30 cellular contexts compared by ENCODE assay signal in the genomic region with DNA sequence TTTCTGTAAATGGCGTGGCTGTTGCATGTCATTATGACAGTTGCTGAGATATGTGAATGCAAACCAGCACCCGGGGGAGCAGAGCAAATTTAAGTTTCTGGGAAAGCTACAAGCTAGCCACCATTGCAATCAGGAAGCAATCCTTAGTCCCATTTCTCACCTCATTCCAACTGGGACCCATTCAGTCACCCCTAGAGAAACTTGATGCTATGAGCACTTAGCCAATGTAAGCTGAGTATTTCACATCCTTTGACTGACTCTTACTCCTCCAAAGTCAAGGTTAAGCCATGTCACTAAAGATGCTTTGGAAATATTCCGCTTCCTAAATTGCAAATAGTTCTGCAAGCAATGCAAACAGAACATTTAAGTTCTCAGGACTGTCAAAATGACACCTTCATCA.
DNase-seq lines count a peak whose midpoint lies in the region; ATAC-seq, FAIRE-seq and TF ChIP-seq lines count a peak whose summit lies in the region.
"Had no signal": no experiment of that assay in that cellular context is flagged by ENCODE, and none has a peak within 500 bp of the region (broad histone marks: within the 10 kb centered on the region; RNA-seq: fewer than 3 reads in every experiment).

No MANE protein-coding gene starts in this region.

- 72% methylated on average over 3 of the region's 3 CpGs for WGBS in HepG2 (ENCODE audit: low lambda C conversion rate)
- WGBS in right lobe of liver (ENCODE audit: insufficient coverage, low coverage, low lambda C conversion rate, missing lambda C conversion rate): 0% methylated on average over 1 of the region's 3 CpGs
- WGBS in mesenchymal stem cell: 62% methylated on average over 1 of the region's 3 CpGs

- no peak for ATAC-seq in HepG2
- ATAC-seq in right lobe of liver: no peak
- ATAC-seq: A549; CD8-positive, alpha-beta T cell had no signal

- in situ Hi-C loops in HepG2 (cut with HindIII; ENCODE audit: extremely low pct_ligation_motif_present, low pct_unique_long_range_greater_than_20kb): no loop called here

- H3K4me3 ChIP-seq in HepG2 (replicated peaks in 1 of 3; ENCODE audit: insufficient read depth in 1 of 3, low read depth in 2 of 3, low read length in 3 of 3) (no peak overlapping the region), right lobe of liver (no peak overlapping the region), mesenchymal stem cell (ENCODE audit: insufficient read depth in 1 of 2, low read depth in 1 of 2, low read length in 2 of 2) (no peak overlapping the region)
- H3K4me3 ChIP-seq: A549; BLaER1; BLaER1 treated with 17β-estradiol and CSF1 and Interleukin-3, amounts not matched to agents 10 nM and 100 nM had no signal

- H3K14ac ChIP-seq in mesenchymal stem cell (ENCODE audit: low read length in 2 of 2): no peak overlapping the region

- H3K23ac ChIP-seq in mesenchymal stem cell (ENCODE audit: low read length in 2 of 2): no peak overlapping the region

- no peak overlapping the region for H2AK5ac ChIP-seq in mesenchymal stem cell (ENCODE audit: low read length, severe bottlenecking)

- H2BK12ac ChIP-seq in mesenchymal stem cell (ENCODE audit: low read length in 2 of 2): no peak overlapping the region

- H2BK120ac ChIP-seq in mesenchymal stem cell (ENCODE audit: low read depth, low read length): no peak overlapping the region

- TF ChIP-seq POLR2A in HepG2 (IDR thresholded peaks at IDR 0.05; ENCODE audit: insufficient read depth in 1 of 2, low read depth in 2 of 2, low read length in 2 of 2): no peak
- no peak for TF ChIP-seq POLR2A in right lobe of liver (IDR thresholded peaks at IDR 0.05)

- TF ChIP-seq CTCF in HepG2 (CRISPR knock-in tag; IDR thresholded peaks at IDR 0.05) (no peak), right lobe of liver (IDR thresholded peaks at IDR 0.05) (no peak)

- H2BK5ac ChIP-seq in mesenchymal stem cell (ENCODE audit: low read depth, low read length, poor library complexity, severe bottlenecking): no peak overlapping the region

- no peak overlapping the region for H4K91ac ChIP-seq in mesenchymal stem cell (ENCODE audit: low read length)

- H3K4ac ChIP-seq in mesenchymal stem cell (ENCODE audit: low read depth in 1 of 2, low read length in 2 of 2): no peak overlapping the region

- H3K4me2 ChIP-seq in HepG2 (ENCODE audit: low read depth, low read length) (no peak overlapping the region), mesenchymal stem cell (ENCODE audit: low read length, poor library complexity, severe bottlenecking) (no peak overlapping the region)
- H3K4me2 ChIP-seq: A549; BLaER1; BLaER1 treated with 17β-estradiol and CSF1 and Interleukin-3, amounts not matched to agents 10 nM and 100 nM had no signal

- H3K79me1 ChIP-seq in mesenchymal stem cell (replicated peaks; ENCODE audit: low read length, poor library complexity, severe bottlenecking): no peaks in the 10 kb centered on the region

- TF ChIP-seq RAD21 in HepG2 (CRISPR knock-in tag; IDR thresholded peaks at IDR 0.05): no peak

- DNase-seq in HepG2 (ENCODE audit: low spot score) (no peak), right lobe of liver (no peak), left kidney (ENCODE audit: low read depth, low spot score) (peak; percentile 52), mesenchymal stem cell (no peak)
- DNase-seq: 8988T; ACHN; AML-193; BE2C; C1 segment of cervical spinal cord; Caco-2; Calu3; CD4-positive, alpha-beta memory T cell; CD4-positive, alpha-beta T cell; CD4-positive, CD25-positive, alpha-beta regulatory T cell; CD8-positive, alpha-beta memory T cell; CD8-positive, alpha-beta T cell; COR-L47; DMS 273 treated with DMSO at 0.1 percent for 48 hours; DMS153; DMS79; DMS79 treated with DMSO at 0.1 percent for 48 hours; DND-41; EL had no signal

- no peak for TF ChIP-seq EP300 in HepG2 (IDR thresholded peaks at IDR 0.05; ENCODE audit: low read depth in 2 of 2, low read length in 2 of 2)
- TF ChIP-seq EP300 in HepG2 (CRISPR knock-in tag; IDR thresholded peaks at IDR 0.05; ENCODE audit: borderline replicate concordance): no peak

- H3K27ac ChIP-seq in HepG2 (ENCODE audit: extremely low read length, insufficient read depth, low read length): peak overlapping the region; percentile 9
- no peak overlapping the region for H3K27ac ChIP-seq in right lobe of liver
- H3K27ac ChIP-seq in mesenchymal stem cell (ENCODE audit: low read length, poor library complexity, severe bottlenecking): no peak overlapping the region
- H3K27ac ChIP-seq: 22Rv1; A549; BLaER1; BLaER1 treated with 17β-estradiol and CSF1 and Interleukin-3, amounts not matched to agents 10 nM and 100 nM; C4-2B had no signal

- H3K18ac ChIP-seq in mesenchymal stem cell (ENCODE audit: low read depth in 1 of 2, low read length in 2 of 2): no peak overlapping the region

- FAIRE-seq in HepG2 (lab: Jason Lieb, UNC): no peak
- FAIRE-seq: A204.1, A549, D721Med had no signal

- intact Hi-C loops in HepG2 (cut with micrococcal nuclease; ENCODE audit: unreplicated experiment): no loop called here
- intact Hi-C loops in right lobe of liver (cut with DNase I): no loop called here

- no peaks in the 10 kb centered on the region for H4K20me1 ChIP-seq in HepG2 (ENCODE audit: insufficient read depth, low read length)
- H4K20me1 ChIP-seq: BLaER1; BLaER1 treated with 17β-estradiol and CSF1 and Interleukin-3, amounts not matched to agents 10 nM and 100 nM had no signal

- no peak overlapping the region for H4K8ac ChIP-seq in mesenchymal stem cell (ENCODE audit: low read length)

- CTCF ChIA-PET in HepG2 (lab: Yijun Ruan, JAX; ENCODE audit: low intra/inter-chr PET ratio, low total read pairs): no interaction called here

- H3K9ac ChIP-seq in HepG2 (ENCODE audit: insufficient read depth, low read depth, low read length): no peak overlapping the region
- H3K9ac ChIP-seq in mesenchymal stem cell (ENCODE audit: low read length): no peak overlapping the region
- H3K9ac ChIP-seq: BLaER1; BLaER1 treated with 17β-estradiol and CSF1 and Interleukin-3, amounts not matched to agents 10 nM and 100 nM had no signal

- H2AFZ ChIP-seq in HepG2 (ENCODE audit: low read length) (no peak overlapping the region), mesenchymal stem cell (ENCODE audit: low read depth, low read length) (no peak overlapping the region)

- H3K36me3 ChIP-seq in HepG2 (replicated peaks in 1 of 2; ENCODE audit: control insufficient read depth in 1 of 2, insufficient read depth in 2 of 2, low read length in 2 of 2): no peaks in the 10 kb centered on the region
- H3K36me3 ChIP-seq in right lobe of liver: no peaks in the 10 kb centered on the region
- H3K36me3 ChIP-seq in mesenchymal stem cell (ENCODE audit: control insufficient read depth in 1 of 2, insufficient read depth in 2 of 2, low read depth in 1 of 2, low read length in 2 of 2): no peaks in the 10 kb centered on the region
- H3K36me3 ChIP-seq: BE2C; BLaER1; BLaER1 treated with 17β-estradiol and CSF1 and Interleukin-3, amounts not matched to agents 10 nM and 100 nM had no signal

- BruUV-seq in HepG2 (replicated peaks; lab: Mats Ljungman, UMichigan): no TSS peak

- H2BK15ac ChIP-seq in mesenchymal stem cell (ENCODE audit: low read depth, poor library complexity, severe bottlenecking): no peak overlapping the region

- no peaks in the 10 kb centered on the region for H3K79me2 ChIP-seq in HepG2 (ENCODE audit: insufficient read depth, low read length)

- POLR2A ChIA-PET in HepG2 (lab: Yijun Ruan, JAX): interaction anchor here (2.2 kb wide), 1 partner anchor 164 kb away, joined by 15 read pairs; a partner anchor contains a TSS

- H3K9me3 ChIP-seq in HepG2 (ENCODE audit: low read length): no peaks in the 10 kb centered on the region
- H3K9me3 ChIP-seq in right lobe of liver: no peaks in the 10 kb centered on the region
- no peaks in the 10 kb centered on the region for H3K9me3 ChIP-seq in mesenchymal stem cell (ENCODE audit: control insufficient read depth, low read length)
- H3K9me3 ChIP-seq: A549; BE2C; BLaER1; BLaER1 treated with 17β-estradiol and CSF1 and Interleukin-3, amounts not matched to agents 10 nM and 100 nM; Caco-2 had no signal

- H3K27me3 ChIP-seq in HepG2 (ENCODE audit: control insufficient read depth in 1 of 2, insufficient read depth in 2 of 2, low read length in 2 of 2) (no peaks in the 10 kb centered on the region), right lobe of liver (no peaks in the 10 kb centered on the region), mesenchymal stem cell (ENCODE audit: control insufficient read depth in 1 of 2, insufficient read depth in 1 of 2, low read length in 2 of 2) (peaks cover 4 to 10% of the 10 kb centered on the region in 2 experiments)
- H3K27me3 ChIP-seq: BE2C; BLaER1; BLaER1 treated with 17β-estradiol and CSF1 and Interleukin-3, amounts not matched to agents 10 nM and 100 nM had no signal

- peaks cover 90% of the 10 kb centered on the region for H3K4me1 ChIP-seq in HepG2 (ENCODE audit: insufficient read depth, low read length)
- H3K4me1 ChIP-seq in right lobe of liver: peaks cover 0 to 12% (median under 1%) of the 10 kb centered on the region in 4 donors
- no peaks in the 10 kb centered on the region for H3K4me1 ChIP-seq in mesenchymal stem cell (ENCODE audit: control insufficient read depth, insufficient read depth, low read depth, low read length)
- H3K4me1 ChIP-seq: BE2C; BLaER1; BLaER1 treated with 17β-estradiol and CSF1 and Interleukin-3, amounts not matched to agents 10 nM and 100 nM had no signal

TF ChIP-seq in HepG2, 621 proteins besides CTCF, POLR2A, EP300 and RAD21:
- TF ChIP-seq, protein P1, sequence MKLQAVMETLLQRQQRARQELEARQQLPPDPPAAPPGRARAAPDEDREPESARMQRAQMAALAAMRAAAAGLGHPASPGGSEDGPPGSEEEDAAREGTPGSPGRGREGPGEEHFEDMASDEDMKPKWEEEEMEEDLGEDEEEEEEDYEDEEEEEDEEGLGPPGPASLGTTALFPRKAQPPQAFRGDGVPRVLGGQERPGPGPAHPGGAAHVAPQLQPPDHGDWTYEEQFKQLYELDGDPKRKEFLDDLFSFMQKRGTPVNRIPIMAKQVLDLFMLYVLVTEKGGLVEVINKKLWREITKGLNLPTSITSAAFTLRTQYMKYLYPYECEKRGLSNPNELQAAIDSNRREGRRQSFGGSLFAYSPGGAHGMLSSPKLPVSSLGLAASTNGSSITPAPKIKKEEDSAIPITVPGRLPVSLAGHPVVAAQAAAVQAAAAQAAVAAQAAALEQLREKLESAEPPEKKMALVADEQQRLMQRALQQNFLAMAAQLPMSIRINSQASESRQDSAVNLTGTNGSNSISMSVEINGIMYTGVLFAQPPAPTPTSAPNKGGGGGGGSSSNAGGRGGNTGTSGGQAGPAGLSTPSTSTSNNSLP (IDR thresholded peaks at IDR 0.05; ENCODE audit: low read depth, low read length): no peak
- peak; percentile 71; the same call in 1 of the 2 replicates for TF ChIP-seq ZNF614 (CRISPR knock-in tag; IDR thresholded peaks at IDR 0.05; ENCODE audit: borderline replicate concordance)
